In the genomic region with DNA sequence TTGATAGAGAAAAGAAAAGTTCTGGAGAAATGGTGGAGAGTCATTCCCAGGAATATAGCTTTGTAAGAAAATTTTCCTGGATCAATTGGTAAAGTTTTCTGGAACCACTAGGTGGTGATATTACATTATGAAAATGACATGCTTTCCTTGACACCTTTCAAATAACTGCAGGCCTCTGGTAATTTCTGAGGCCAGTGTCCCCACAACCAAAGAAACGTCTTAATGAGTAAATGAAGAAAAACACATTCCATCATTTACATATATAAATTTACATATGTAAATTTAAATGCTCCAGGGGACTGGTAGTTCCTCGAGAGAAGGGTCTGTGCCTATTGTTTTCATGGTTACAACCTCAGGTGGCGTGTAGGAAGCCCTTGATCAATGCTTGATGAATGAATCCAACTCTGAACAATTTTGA, we compare ENCODE assay signal across 8 cellular contexts. TPM values are rescaled to one million over a fixed set of nuclear protein-coding genes. Genes with fewer than 3 reads are reported as not detected.
DNase-seq lines count a peak whose midpoint lies in the region; ATAC-seq, FAIRE-seq and TF ChIP-seq lines count a peak whose summit lies in the region.

No MANE protein-coding gene starts in this region.

- peak; percentile 74 for ATAC-seq in K562
- ATAC-seq in stimulated activated naive CD8-positive, alpha-beta T cell treated with anti-CD3 and anti-CD28 coated beads, Interleukin-15, Interleukin-2, amounts not matched to agents 100 U/mL and 50 U/mL, for 24 hours, result peak; percentile 40
- no peak for ATAC-seq in HG03039 (IDR thresholded peaks at IDR 0.05; ENCODE audit: unreplicated experiment)

- CTCF ChIA-PET in K562 (lab: Yijun Ruan, JAX; ENCODE audit: low intra/inter-chr PET ratio), result interaction anchor here (0.6 to 2.2 kb wide), 7 partner anchors 39 to 212 kb away, joined by 3 to 43 read pairs (median 6); no protein-coding TSS in a partner anchor

- H3K79me2 ChIP-seq in K562 (ENCODE audit: control insufficient read depth, insufficient read depth, low read length), result no peaks in the 10 kb centered on the region

- POLR2A ChIA-PET in K562 (lab: Yijun Ruan, JAX), result interaction anchor here (0.7 to 1.4 kb wide), 3 partner anchors 9 to 141 kb away, joined by 4 to 7 read pairs (median 5); no protein-coding TSS in a partner anchor

- intact Hi-C loops in K562 (cut with micrococcal nuclease), result loop anchor here (2.0 kb wide), 2 partner anchors 144 to 212 kb away; no protein-coding TSS in a partner anchor

- TF ChIP-seq EP300 in K562 (IDR thresholded peaks at IDR 0.05; ENCODE audit: low read length), result no peak

- no TSS peak for BruUV-seq in K562 (replicated peaks; lab: Mats Ljungman, UMichigan)

- TF ChIP-seq CTCF in GM06990 (IDR thresholded peaks at IDR 0.05; ENCODE audit: insufficient read depth, low read length, poor library complexity, severe bottlenecking) (peak; percentile 43), K562 (IDR thresholded peaks at IDR 0.05 in 2 of 3, conservative IDR thresholded peaks at IDR 0.05 in 1 of 3; ENCODE audit: insufficient read depth in 2 of 3, low read depth in 1 of 3, low read length in 3 of 3) (peak; percentile 40 to 83 (median 53); a peak in 4 of 6 replicates)

- H3K27me3 ChIP-seq in GM06990 (replicated peaks; ENCODE audit: control insufficient read depth, insufficient read depth, low read length), result no peaks in the 10 kb centered on the region
- no peaks in the 10 kb centered on the region; a peak in 1 of 5 replicates for H3K27me3 ChIP-seq in K562 (ENCODE audit: control insufficient read depth in 2 of 2, insufficient read depth in 2 of 2, low read length in 2 of 2)

- in situ Hi-C loops in K562 (cut with MboI), result loop anchor here (5.0 kb wide), 2 partner anchors 141 to 211 kb away; no protein-coding TSS in a partner anchor

- peak; percentile 95 to 96 for TF ChIP-seq RAD21 in K562 (CRISPR knock-in tag; conservative IDR thresholded peaks at IDR 0.05 in 1 of 2, IDR thresholded peaks at IDR 0.05 in 1 of 2)

- H3K4me3 ChIP-seq in GM06990 (replicated peaks; ENCODE audit: low read depth, low read length), result no peak overlapping the region
- no peak overlapping the region for H3K4me3 ChIP-seq in K562

- H3K4me2 ChIP-seq in K562 (ENCODE audit: insufficient read depth, low read length), result no peak overlapping the region

- FAIRE-seq in K562 (lab: Jason Lieb, UNC), result peak; percentile 80

- WGBS in K562 (ENCODE audit: insufficient coverage, low coverage, missing lambda C conversion rate), result 51% methylated on average over 3 of the region's 3 CpGs

- H3K36me3 ChIP-seq in GM06990 (ENCODE audit: control insufficient read depth, insufficient read depth, low read length), result no peaks in the 10 kb centered on the region
- no peaks in the 10 kb centered on the region for H3K36me3 ChIP-seq in K562 (ENCODE audit: control insufficient read depth, insufficient read depth, low read length)

- no peaks in the 10 kb centered on the region for H3K4me1 ChIP-seq in K562 (replicated peaks in 1 of 2; ENCODE audit: control insufficient read depth in 2 of 2, insufficient read depth in 2 of 2, low read length in 2 of 2)

- no peak overlapping the region for H3K9ac ChIP-seq in K562 (ENCODE audit: insufficient read depth in 1 of 2, low read depth in 2 of 2, low read length in 2 of 2)

- H4K20me1 ChIP-seq in K562 (replicated peaks; ENCODE audit: control insufficient read depth, insufficient read depth, low read length), result no peaks in the 10 kb centered on the region

- no peak for TF ChIP-seq POLR2A in K562 (conservative IDR thresholded peaks at IDR 0.05)

- no peak overlapping the region for H3K27ac ChIP-seq in K562 (ENCODE audit: extremely low read depth, low read depth, low read length)

- H2AFZ ChIP-seq in K562 (ENCODE audit: low read depth, low read length), result no peak overlapping the region

- no peaks in the 10 kb centered on the region for H3K9me3 ChIP-seq in K562 (replicated peaks; ENCODE audit: control insufficient read depth, insufficient read depth, low read depth, low read length)

- DNase-seq in AG08396 (ENCODE audit: low spot score) (peak; percentile 67), GM06990 (ENCODE audit: extremely low read depth, insufficient read length) (no peak), NCI-H2029 (lab: John Stamatoyannopoulos, UW) (peak; percentile 52), K562 (ENCODE audit: extremely low read depth in 1 of 4, low spot score in 3 of 4) (peak; percentile 31 to 52 (median 44)), iPS-NIHi11 (ENCODE audit: low spot score) (peak; percentile 65), OCI-M2 (lab: John Stamatoyannopoulos, UW; ENCODE audit: unreplicated experiment) (no peak)
- no peak for DNase-seq in stimulated activated naive CD8-positive, alpha-beta T cell treated with anti-CD3 and anti-CD28 coated beads, Interleukin-15, Interleukin-2, amounts not matched to agents 100 U/mL and 50 U/mL, for 24 hours

- no peaks in the 10 kb centered on the region for H3K9me1 ChIP-seq in K562 (ENCODE audit: control insufficient read depth, insufficient read depth, low read length)

RNA-seq across cellular contexts. Expression of a gene that starts 17.2 kb away (rescaled TPM):
- total RNA-seq in K562 (2011; cell fraction: chromatin; rRNA removed; ENCODE audit: low replicate concordance), result 1.8 and 5.3 TPM in 2 replicates
- 3.2 and 3.3 TPM in 2 replicates for total RNA-seq in K562 (2011; cell fraction: nucleolus; rRNA removed)
- 2.8 and 3.2 TPM in 2 replicates for total RNA-seq in K562 (2011; cell fraction: nucleoplasm; rRNA removed)
- total RNA-seq in K562 (2014; rRNA removed), result 2.2 and 3.1 TPM in 2 replicates
- 0.95 and 1.1 TPM in 2 replicates for total RNA-seq in K562 (2014; rRNA removed; fragmentation: Illumina TruSeq; extraction: Trizol)
- total RNA-seq in K562 (2015; rRNA removed; fragmentation: Illumina TruSeq; extraction: Trizol), result 0.79 and 0.83 TPM in 2 replicates
- total RNA-seq in K562 (2021), result 2.9 and 3.0 TPM in 2 replicates
- polyA plus RNA-seq in K562 (2011; rRNA removed), result 0.65 and 0.67 TPM in 2 replicates
- 0.66 and 0.88 TPM in 2 replicates for polyA plus RNA-seq in K562 (2011; cell fraction: cytosol; rRNA removed)
- 0.83 and 2.0 TPM in 2 replicates for polyA plus RNA-seq in K562 (2011; cell fraction: nucleus; rRNA removed)
- polyA plus RNA-seq in K562 (2012), result 1.9 and 18.5 TPM in 2 replicates
- polyA plus RNA-seq in K562 (2014; fragmentation: Illumina TruSeq; extraction: Trizol), result 2.1 TPM in 2 replicates
- polyA plus RNA-seq in K562 (2014; fragmentation: Nextera tagmentation; extraction: Ambion mirVana), result under 1 TPM; 0.08 to 0.15 TPM
- 1.7 TPM in 2 replicates for polyA plus RNA-seq in K562 (2014; rRNA removed)
- polyA minus RNA-seq in K562 (2011; rRNA and poly(A)+ RNA removed), result 0.27 and 0.81 TPM in 2 replicates
- 0.95 and 2.0 TPM in 2 replicates for polyA minus RNA-seq in K562 (2011; cell fraction: cytosol; rRNA and poly(A)+ RNA removed)
- polyA minus RNA-seq in K562 (2011; cell fraction: nucleus; rRNA and poly(A)+ RNA removed), result 1.4 and 1.9 TPM in 2 replicates

RNA-seq across cellular contexts. Expression of a gene that starts 35.8 kb away (rescaled TPM):
- 0.81 and 1.0 TPM in 2 replicates for total RNA-seq in K562 (2011; cell fraction: chromatin; rRNA removed; ENCODE audit: low replicate concordance)
- 0.66 and 0.83 TPM in 2 replicates for total RNA-seq in K562 (2011; cell fraction: nucleolus; rRNA removed)
- 1.4 and 3.1 TPM in 2 replicates for total RNA-seq in K562 (2011; cell fraction: nucleoplasm; rRNA removed)
- total RNA-seq in K562 (2014; rRNA removed), result 0.27 and 0.49 TPM in 2 replicates
- total RNA-seq in K562 (2014; rRNA removed; fragmentation: Illumina TruSeq; extraction: Trizol), result 0.29 and 0.33 TPM in 2 replicates
- 0.38 and 0.58 TPM in 2 replicates for total RNA-seq in K562 (2015; rRNA removed; fragmentation: Illumina TruSeq; extraction: Trizol)
- 0.27 and 0.63 TPM in 2 replicates for total RNA-seq in K562 (2021)
- 0.19 and 0.33 TPM in 2 replicates for polyA plus RNA-seq in K562 (2011; rRNA removed)
- polyA plus RNA-seq in K562 (2011; cell fraction: cytosol; rRNA removed), result 0.12 and 0.27 TPM in 2 replicates
- 0.18 and 0.32 TPM in 2 replicates for polyA plus RNA-seq in K562 (2011; cell fraction: nucleus; rRNA removed)
- polyA plus RNA-seq in K562 (2012), result 0.18 and 0.44 TPM in 2 replicates
- polyA plus RNA-seq in K562 (2014; fragmentation: Illumina TruSeq; extraction: Trizol), result 0.28 and 0.48 TPM in 2 replicates
- under 1 TPM; 0.21 to 0.31 TPM for polyA plus RNA-seq in K562 (2014; fragmentation: Nextera tagmentation; extraction: Ambion mirVana)
- 0.45 and 1.1 TPM in 2 replicates for polyA plus RNA-seq in K562 (2014; rRNA removed)
- 0.72 and 0.74 TPM in 2 replicates for polyA minus RNA-seq in K562 (2011; rRNA and poly(A)+ RNA removed)
- not detected in 2 replicates for polyA minus RNA-seq in K562 (2011; cell fraction: cytosol; rRNA and poly(A)+ RNA removed)
- polyA minus RNA-seq in K562 (2011; cell fraction: nucleus; rRNA and poly(A)+ RNA removed), result 0.81 and 0.89 TPM in 2 replicates

RNA-seq across cellular contexts. Expression of a gene that starts 35.9 kb away (rescaled TPM):
- 30.9 and 38.3 TPM in 2 replicates for total RNA-seq in K562 (2011; cell fraction: chromatin; rRNA removed; ENCODE audit: low replicate concordance)
- 28.6 and 39.2 TPM in 2 replicates for total RNA-seq in K562 (2011; cell fraction: nucleolus; rRNA removed)
- 44.4 and 64.5 TPM in 2 replicates for total RNA-seq in K562 (2011; cell fraction: nucleoplasm; rRNA removed)
- 96.6 and 116 TPM in 2 replicates for total RNA-seq in K562 (2014; rRNA removed)
- total RNA-seq in K562 (2014; rRNA removed; fragmentation: Illumina TruSeq; extraction: Trizol), result 124 and 137 TPM in 2 replicates
- 148 and 155 TPM in 2 replicates for total RNA-seq in K562 (2015; rRNA removed; fragmentation: Illumina TruSeq; extraction: Trizol)
- 91.5 and 95.7 TPM in 2 replicates for total RNA-seq in K562 (2021)
- 116 and 163 TPM in 2 replicates for polyA plus RNA-seq in K562 (2011; rRNA removed)
- polyA plus RNA-seq in K562 (2011; cell fraction: cytosol; rRNA removed), result 85.5 and 134 TPM in 2 replicates
- 69.3 and 73.0 TPM in 2 replicates for polyA plus RNA-seq in K562 (2011; cell fraction: nucleus; rRNA removed)
- 75.7 and 93.0 TPM in 2 replicates for polyA plus RNA-seq in K562 (2012)
- 159 and 179 TPM in 2 replicates for polyA plus RNA-seq in K562 (2014; fragmentation: Illumina TruSeq; extraction: Trizol)
- polyA plus RNA-seq in K562 (2014; fragmentation: Nextera tagmentation; extraction: Ambion mirVana), result 100 to 1,000 TPM in 1 of 2 experiments, 10 to 100 TPM in 1; 52.6 to 110 TPM
- 102 and 115 TPM in 2 replicates for polyA plus RNA-seq in K562 (2014; rRNA removed)
- polyA minus RNA-seq in K562 (2011; rRNA and poly(A)+ RNA removed), result 78.4 and 89.9 TPM in 2 replicates
- 24.5 and 35.2 TPM in 2 replicates for polyA minus RNA-seq in K562 (2011; cell fraction: cytosol; rRNA and poly(A)+ RNA removed)
- 11.8 and 21.7 TPM in 2 replicates for polyA minus RNA-seq in K562 (2011; cell fraction: nucleus; rRNA and poly(A)+ RNA removed)

RNA-seq across cellular contexts. Expression of a gene that starts 45.2 kb away (rescaled TPM):
- total RNA-seq in K562 (2011; cell fraction: chromatin; rRNA removed; ENCODE audit: low replicate concordance), result 27.4 and 37.9 TPM in 2 replicates
- total RNA-seq in K562 (2011; cell fraction: nucleolus; rRNA removed), result 14.2 and 19.7 TPM in 2 replicates
- total RNA-seq in K562 (2011; cell fraction: nucleoplasm; rRNA removed), result 22.7 and 30.5 TPM in 2 replicates
- total RNA-seq in K562 (2014; rRNA removed) (6.8 and 7.4 TPM in 2 replicates), K562 (2014; rRNA removed; fragmentation: Illumina TruSeq; extraction: Trizol) (5.6 and 6.5 TPM in 2 replicates), K562 (2015; rRNA removed; fragmentation: Illumina TruSeq; extraction: Trizol) (10.8 and 11.4 TPM in 2 replicates), K562 (2021) (10.8 and 11.4 TPM in 2 replicates)
- polyA plus RNA-seq in K562 (2011; rRNA removed) (6.1 and 7.4 TPM in 2 replicates), K562 (2014; fragmentation: Illumina TruSeq; extraction: Trizol) (12.7 and 12.8 TPM in 2 replicates), K562 (2014; fragmentation: Nextera tagmentation; extraction: Ambion mirVana) (1 to 10 TPM; 1.3 to 2.3 TPM), K562 (2014; rRNA removed) (9.8 and 10.5 TPM in 2 replicates)
- 4.6 and 4.7 TPM in 2 replicates for polyA plus RNA-seq in K562 (2011; cell fraction: cytosol; rRNA removed)
- polyA plus RNA-seq in K562 (2011; cell fraction: nucleus; rRNA removed), result 24.7 and 38.2 TPM in 2 replicates
- 17.4 and 28.3 TPM in 2 replicates for polyA plus RNA-seq in K562 (2012)
- 5.9 and 6.0 TPM in 2 replicates for polyA minus RNA-seq in K562 (2011; rRNA and poly(A)+ RNA removed)
- polyA minus RNA-seq in K562 (2011; cell fraction: cytosol; rRNA and poly(A)+ RNA removed), result 2.7 and 3.3 TPM in 2 replicates
- 10.2 and 13.0 TPM in 2 replicates for polyA minus RNA-seq in K562 (2011; cell fraction: nucleus; rRNA and poly(A)+ RNA removed)

Comparison
In these comparisons a context has a peak if more than half of its experiments do, and no peak if none do; other contexts are left out.
1. DNase-seq: peak in AG08396 (single experiment), NCI-H2029 (single experiment), K562 (4 of 4) and iPS-NIHi11 (single experiment); none in GM06990 (single experiment), stimulated activated naive CD8-positive, alpha-beta T cell treated with anti-CD3 and anti-CD28 coated beads, Interleukin-15, Interleukin-2, amounts not matched to agents 100 U/mL and 50 U/mL, for 24 hours (single experiment) and OCI-M2 (single experiment).